ENCODE assay signal across 8 cellular contexts in the genomic region with DNA sequence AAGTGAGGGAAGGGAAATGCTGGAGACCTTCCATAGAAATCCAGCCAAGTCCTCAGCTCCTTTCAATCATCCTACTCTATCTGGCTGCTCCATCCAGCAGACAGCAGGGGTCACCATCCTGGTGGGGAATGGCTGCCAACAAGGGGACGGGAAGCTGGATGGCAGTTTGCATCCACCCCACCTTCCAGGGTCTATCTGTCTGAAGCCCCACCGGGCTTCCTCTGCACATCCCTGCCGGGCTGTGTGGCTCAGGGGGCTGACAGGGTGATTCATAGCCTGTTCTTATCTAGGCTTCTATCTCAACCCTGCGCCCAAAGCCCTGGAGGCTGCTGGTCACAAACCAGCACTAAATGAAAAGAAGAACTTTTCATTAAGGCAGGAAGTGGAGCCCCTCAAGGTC. TPM values are rescaled to one million over a fixed set of nuclear protein-coding genes. Genes with fewer than 3 reads are reported as not detected.
DNase-seq lines count a peak whose midpoint lies in the region; ATAC-seq and TF ChIP-seq lines count a peak whose summit lies in the region.

No MANE protein-coding gene starts in this region.

- H3K9ac ChIP-seq in Loucy (ENCODE audit: low read depth, low read length, poor library complexity, severe bottlenecking): no peak overlapping the region

- intact Hi-C loops in CD4-positive, alpha-beta memory T cell (cut with micrococcal nuclease): loop anchor here (1.0 kb wide), 3 partner anchors 13 to 57 kb away; no protein-coding TSS in a partner anchor
- intact Hi-C loops in testis (cut with DNase I; ENCODE audit: low total_unique reads): no loop called here

- H3K4me3 Mint-ChIP-seq in CD4-positive, alpha-beta memory T cell: peak overlapping the region; percentile 89 to 97 (median 94)

- no peaks in the 10 kb centered on the region for H3K9me3 Mint-ChIP-seq in CD4-positive, alpha-beta memory T cell

- ATAC-seq in HG03432 (IDR thresholded peaks at IDR 0.05; ENCODE audit: unreplicated experiment) (no peak), HG03025 (IDR thresholded peaks at IDR 0.05; ENCODE audit: low FRiP score, unreplicated experiment) (no peak)

- no peaks in the 10 kb centered on the region for H4K20me1 ChIP-seq in Loucy (ENCODE audit: insufficient read depth, low read length, poor library complexity, severe bottlenecking)

- no peaks in the 10 kb centered on the region for H3F3A ChIP-seq in Loucy (ENCODE audit: low read depth)

- H3K4me1 ChIP-seq in CD4-positive, alpha-beta memory T cell (ENCODE audit: insufficient read depth, low read length): peaks cover 33% of the 10 kb centered on the region
- H3K4me1 ChIP-seq in Loucy (ENCODE audit: insufficient read depth, low read length, poor library complexity, severe bottlenecking): peaks cover 13% of the 10 kb centered on the region
- no peaks in the 10 kb centered on the region for H3K4me1 ChIP-seq in testis

- peak overlapping the region; percentile 30; the same call in 1 of the 2 replicates for H2AFZ ChIP-seq in Loucy (ENCODE audit: low read length)

- H3K27me3 Mint-ChIP-seq in CD4-positive, alpha-beta memory T cell: peaks cover 0 to 2% of the 10 kb centered on the region in 2 donors

- H3K9me2 ChIP-seq in Loucy (replicated peaks; ENCODE audit: low read depth, low read length): no peaks in the 10 kb centered on the region

- peak overlapping the region; percentile 58 to 85 for H3K4me3 ChIP-seq in CD4-positive, alpha-beta memory T cell (ENCODE audit: low read length in 2 of 2)
- H3K4me3 ChIP-seq in Loucy (ENCODE audit: low read length, poor library complexity, severe bottlenecking): no peak overlapping the region
- H3K4me3 ChIP-seq in astrocyte of the cerebellum (ENCODE audit: low read depth, low read length): peak overlapping the region; percentile 62
- H3K4me3 ChIP-seq in testis: peak overlapping the region; percentile 61 to 70

- in situ Hi-C loops in astrocyte of the cerebellum (cut with HindIII; ENCODE audit: low sequenced_read_pairs): no loop called here

- DNase-seq in CD4-positive, alpha-beta memory T cell: peak in 2 of 5 donors; percentile 21 to 62
- DNase-seq in astrocyte of the cerebellum (ENCODE audit: low read depth): no peak
- DNase-seq in left kidney (ENCODE audit: low read depth, low spot score): peak; percentile 71
- no peak for DNase-seq in testis
- no peak for DNase-seq in GM10266 (ENCODE audit: extremely low spot score)

- no peaks in the 10 kb centered on the region for H3K27me3 ChIP-seq in CD4-positive, alpha-beta memory T cell (ENCODE audit: insufficient read depth, low read length)
- H3K27me3 ChIP-seq in Loucy (ENCODE audit: insufficient read depth, low read length, poor library complexity, severe bottlenecking) (no peaks in the 10 kb centered on the region), testis (no peaks in the 10 kb centered on the region)

- H3K36me3 ChIP-seq in CD4-positive, alpha-beta memory T cell (ENCODE audit: insufficient read depth, low read length): no peaks in the 10 kb centered on the region
- H3K36me3 ChIP-seq in Loucy (ENCODE audit: insufficient read depth, low read length): no peaks in the 10 kb centered on the region
- no peaks in the 10 kb centered on the region for H3K36me3 ChIP-seq in testis (ENCODE audit: low read depth, missing control alignments)

- CTCF ChIA-PET in CD4-positive, alpha-beta memory T cell (lab: Charles Lee; ENCODE audit: partially characterized antibody): interaction anchor here (0.7 to 3.3 kb wide), 17 partner anchors 11 to 406 kb away, joined by 3 to 33 read pairs (median 4); partner anchors contain the start of genes CCDC83 and TMEM126B

- H3K9me3 ChIP-seq in CD4-positive, alpha-beta memory T cell (ENCODE audit: control insufficient read depth in 1 of 2, low read length in 2 of 2): no peaks in the 10 kb centered on the region
- H3K9me3 ChIP-seq in Loucy (ENCODE audit: insufficient read depth, low read depth, low read length): no peaks in the 10 kb centered on the region
- no peaks in the 10 kb centered on the region for H3K9me3 ChIP-seq in testis

- H3K79me2 ChIP-seq in Loucy (ENCODE audit: insufficient read depth, low read length): no peaks in the 10 kb centered on the region

- peak overlapping the region; percentile 35 for H3K4me2 ChIP-seq in Loucy (ENCODE audit: low read depth, low read length, poor library complexity, severe bottlenecking)

- WGBS in testis, 2 donors: 20 to 28% methylated on average over 4 of the region's 4 CpGs

- TF ChIP-seq CTCF in Loucy (conservative IDR thresholded peaks at IDR 0.05; ENCODE audit: low read length): peak; percentile 44
- peak; percentile 42 for TF ChIP-seq CTCF in astrocyte of the cerebellum (IDR thresholded peaks at IDR 0.05; ENCODE audit: low read depth, low read length, missing control alignments)
- TF ChIP-seq CTCF in testis (IDR thresholded peaks at IDR 0.05): no peak
- no peak for TF ChIP-seq CTCF in GM10266 (IDR thresholded peaks at IDR 0.05; ENCODE audit: control insufficient read depth, insufficient read depth, low read depth, missing control alignments)

- POLR2A ChIA-PET in CD4-positive, alpha-beta memory T cell (lab: Charles Lee; ENCODE audit: partially characterized antibody): interaction anchor here (0.7 to 3.7 kb wide), 17 partner anchors 13 to 162 kb away, joined by 3 to 40 read pairs (median 4); partner anchors contain the start of genes CREBZF and TMEM126A

- H3K27ac ChIP-seq in CD4-positive, alpha-beta memory T cell (ENCODE audit: low read depth, low read length): peak overlapping the region; percentile 59
- no peak overlapping the region for H3K27ac ChIP-seq in testis

- H3K4me1 Mint-ChIP-seq in CD4-positive, alpha-beta memory T cell: peaks cover 22 to 70% (median 52%) of the 10 kb centered on the region in 4 donors

- H3K36me3 Mint-ChIP-seq in CD4-positive, alpha-beta memory T cell: peaks cover 0 to 4% of the 10 kb centered on the region in 2 donors

- no peak for TF ChIP-seq POLR2A in testis (IDR thresholded peaks at IDR 0.05)

- H3K27ac Mint-ChIP-seq in CD4-positive, alpha-beta memory T cell: peak overlapping the region; percentile 90 to 95 (median 93)

RNA-seq across cellular contexts. Expression of gene SYTL2, which starts 1.1 kb away (rescaled TPM):
- total RNA-seq in CD4-positive, alpha-beta memory T cell: 10 to 100 TPM; 35.5 to 35.7 TPM
- 10 to 100 TPM in 1 of 2 donors, 1 to 10 TPM in 1; 3.9 to 21.0 TPM for polyA plus RNA-seq in CD4-positive, alpha-beta memory T cell
- total RNA-seq in testis: 10 to 100 TPM; 12.3 to 16.9 TPM
- polyA plus RNA-seq in testis (ENCODE audit: insufficient read depth, low read depth, low replicate concordance): 14.4 TPM

RNA-seq across cellular contexts. Expression of gene CCDC83, which starts 45.3 kb away (rescaled TPM):
- not detected for total RNA-seq in CD4-positive, alpha-beta memory T cell
- not detected for polyA plus RNA-seq in CD4-positive, alpha-beta memory T cell
- 10 to 100 TPM; 10.2 to 22.6 TPM for total RNA-seq in testis
- polyA plus RNA-seq in testis (ENCODE audit: insufficient read depth, low read depth, low replicate concordance): 29.6 TPM

Comparison
In these comparisons a context has a peak if more than half of its experiments do, and no peak if none do; other contexts are left out.
1. CTCF ChIP-seq: peak in Loucy (single experiment) and astrocyte of the cerebellum (single experiment); none in testis (0 of 3) and GM10266 (single experiment).
2. RNA of gene CCDC83, which starts 45.3 kb away (total RNA-seq): 10.2 to 22.6 TPM in testis; not detected in CD4-positive, alpha-beta memory T cell; every median in the first group is over 10 times any median in the second.